ENCODE assay signal across 12 cellular contexts in the genomic region with DNA sequence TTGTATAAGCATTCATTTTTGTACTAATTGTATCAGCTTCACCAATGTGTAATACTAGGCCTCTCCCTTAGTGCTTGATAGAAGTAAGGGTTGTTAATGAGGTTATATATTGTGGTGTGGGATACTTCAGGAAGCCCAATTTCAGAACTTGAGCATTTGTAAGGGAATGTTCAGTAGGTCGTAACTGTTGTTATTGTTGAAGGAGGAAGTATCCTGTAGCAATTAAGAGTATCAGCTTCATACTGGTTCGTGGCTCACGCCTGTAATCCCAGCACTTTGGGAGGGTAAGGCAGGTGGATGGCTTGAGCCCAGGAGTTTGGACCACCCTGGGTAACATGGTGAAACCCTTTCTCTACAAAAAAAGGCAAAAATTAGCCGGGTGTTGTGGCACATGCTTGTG. TPM values are rescaled to one million over a fixed set of nuclear protein-coding genes. Genes with fewer than 3 reads are reported as not detected.
DNase-seq lines count a peak whose midpoint lies in the region; ATAC-seq, FAIRE-seq and TF ChIP-seq lines count a peak whose summit lies in the region.
"Had no signal": no experiment of that assay in that cellular context is flagged by ENCODE, and none has a peak within 500 bp of the region (broad histone marks: within the 10 kb centered on the region; RNA-seq: fewer than 3 reads in every experiment).

No MANE protein-coding gene starts in this region.

- no peak for TF ChIP-seq EP300 in gastroesophageal sphincter (IDR thresholded peaks at IDR 0.05)

- H3K36me3 ChIP-seq in gastroesophageal sphincter (no peaks in the 10 kb centered on the region), small intestine (ENCODE audit: control insufficient read depth in 2 of 2, insufficient read depth in 2 of 2, low read length in 2 of 2) (peaks cover 0 to 3% of the 10 kb centered on the region in 2 donors)

- H3K9me3 Mint-ChIP-seq in HFFc6, result peaks cover 8% of the 10 kb centered on the region
- H3K9me3 Mint-ChIP-seq in activated CD8-positive, alpha-beta T cell treated with anti-CD3 and anti-CD28 coated beads, Interleukin-2, amount 10 ng/mL, durations not matched to agents 7 days and 5 days (ENCODE audit: insufficient read depth), result peaks cover 5% of the 10 kb centered on the region

- peaks cover 14% of the 10 kb centered on the region for H3K36me3 Mint-ChIP-seq in HFFc6 (ENCODE audit: low read depth)
- H3K36me3 Mint-ChIP-seq in activated CD8-positive, alpha-beta T cell treated with anti-CD3 and anti-CD28 coated beads, Interleukin-2, amount 10 ng/mL, durations not matched to agents 7 days and 5 days (ENCODE audit: low read depth), result peaks cover 36% of the 10 kb centered on the region

- no peak overlapping the region; the same call in 1 of the 2 replicates for H3K4me3 Mint-ChIP-seq in HFFc6
- no peak overlapping the region for H3K4me3 Mint-ChIP-seq in activated CD8-positive, alpha-beta T cell treated with anti-CD3 and anti-CD28 coated beads, Interleukin-2, amount 10 ng/mL, durations not matched to agents 7 days and 5 days

- WGBS in gastroesophageal sphincter (ENCODE audit: low coverage in 1 of 2), 2 donors, result 80 to 86% methylated on average over 2 to 4 of the region's 4 CpGs
- 65 to 70% (median 65%) methylated on average over 4 of the region's 4 CpGs for WGBS in small intestine, 3 donors

- H3K4me3 ChIP-seq in gastroesophageal sphincter, result no peak overlapping the region
- H3K4me3 ChIP-seq in small intestine (ENCODE audit: low read depth in 1 of 2, low read length in 2 of 2), result no peak overlapping the region

- TF ChIP-seq CTCF in HFFc6 (IDR thresholded peaks at IDR 0.05) (no peak), gastroesophageal sphincter (IDR thresholded peaks at IDR 0.05) (no peak)

- DNase-seq in HFFc6 (no peak), small intestine (no peak), Kasumi-1 (lab: John Stamatoyannopoulos, UW) (no peak), SKM-1 (lab: John Stamatoyannopoulos, UW; ENCODE audit: unreplicated experiment) (no peak), NCI-H128 (lab: John Stamatoyannopoulos, UW; ENCODE audit: unreplicated experiment) (no peak)
- no peak for DNase-seq in activated CD8-positive, alpha-beta T cell treated with anti-CD3 and anti-CD28 coated beads, Interleukin-2, amount 10 ng/mL, durations not matched to agents 7 days and 5 days
- DNase-seq: DMS153; NCI-H1694 treated with DMSO at 0.1 percent for 48 hours; NK-92 treated with Interleukin-12 subunit alpha and Interleukin-12 subunit beta, amount 100 ng/mL, for 24 hours had no signal

- FAIRE-seq in small intestine (lab: Jason Lieb, UNC), result no peak
- FAIRE-seq: HTR-8/SVneo had no signal

- no peak for ATAC-seq in activated CD8-positive, alpha-beta T cell treated with anti-CD3 and anti-CD28 coated beads, Interleukin-2, amount 10 ng/mL, durations not matched to agents 7 days and 5 days
- no peak for ATAC-seq in gastroesophageal sphincter
- ATAC-seq in GM21786 (IDR thresholded peaks at IDR 0.05; ENCODE audit: unreplicated experiment), result no peak

- H3K27me3 ChIP-seq in gastroesophageal sphincter, result no peaks in the 10 kb centered on the region
- H3K27me3 ChIP-seq in small intestine (ENCODE audit: control insufficient read depth in 2 of 2, insufficient read depth in 2 of 2, low read length in 2 of 2), result no peaks in the 10 kb centered on the region

- peak overlapping the region; percentile 84 for H3K27ac Mint-ChIP-seq in HFFc6
- peak overlapping the region; percentile 15 for H3K27ac Mint-ChIP-seq in activated CD8-positive, alpha-beta T cell treated with anti-CD3 and anti-CD28 coated beads, Interleukin-2, amount 10 ng/mL, durations not matched to agents 7 days and 5 days

- H3K9me3 ChIP-seq in gastroesophageal sphincter (no peaks in the 10 kb centered on the region), small intestine (ENCODE audit: control insufficient read depth, low read depth) (no peaks in the 10 kb centered on the region)

- H3K4me1 Mint-ChIP-seq in HFFc6 (ENCODE audit: low read depth), result peaks cover 79% of the 10 kb centered on the region
- peaks cover 64% of the 10 kb centered on the region for H3K4me1 Mint-ChIP-seq in activated CD8-positive, alpha-beta T cell treated with anti-CD3 and anti-CD28 coated beads, Interleukin-2, amount 10 ng/mL, durations not matched to agents 7 days and 5 days (ENCODE audit: low read depth)

- POLR2A ChIA-PET in activated CD8-positive, alpha-beta T cell treated with anti-CD3 and anti-CD28 coated beads, Interleukin-2, amount 10 ng/mL, durations not matched to agents 7 days and 5 days (lab: Charles Lee), result interaction anchor here (1.8 kb wide), 2 partner anchors 11 to 31 kb away, joined by 4 to 9 read pairs; a partner anchor contains a TSS

- no peak for TF ChIP-seq POLR2A in gastroesophageal sphincter (IDR thresholded peaks at IDR 0.05)

- CTCF ChIA-PET in activated CD8-positive, alpha-beta T cell treated with anti-CD3 and anti-CD28 coated beads, Interleukin-2, amount 10 ng/mL, durations not matched to agents 7 days and 5 days (lab: Charles Lee), result interaction anchor here (0.6 to 3.8 kb wide), 5 partner anchors 10 to 99 kb away, joined by 3 to 15 read pairs (median 4); no protein-coding TSS in a partner anchor

- H3K4me1 ChIP-seq in gastroesophageal sphincter, result peaks cover 12 to 79% (median 37%) of the 10 kb centered on the region in 3 donors
- peaks cover 5 to 44% of the 10 kb centered on the region in 2 donors for H3K4me1 ChIP-seq in small intestine (ENCODE audit: control insufficient read depth in 2 of 2, insufficient read depth in 1 of 2, low read depth in 1 of 2, low read length in 1 of 2)

- H3K27ac ChIP-seq in gastroesophageal sphincter (peak overlapping the region in 3 of 4 donors; percentile 24 to 86 (median 48)), small intestine (ENCODE audit: low read depth in 1 of 2, low read length in 1 of 2) (peak overlapping the region; percentile 46 to 54)

- peaks cover 2% of the 10 kb centered on the region; the same call in 1 of the 2 replicates for H3K27me3 Mint-ChIP-seq in HFFc6 (ENCODE audit: insufficient read depth)
- H3K27me3 Mint-ChIP-seq in activated CD8-positive, alpha-beta T cell treated with anti-CD3 and anti-CD28 coated beads, Interleukin-2, amount 10 ng/mL, durations not matched to agents 7 days and 5 days (ENCODE audit: low read depth), result no peaks in the 10 kb centered on the region

RNA-seq across cellular contexts. Expression of a gene that starts 30.6 kb away (rescaled TPM):
- total RNA-seq in HFFc6 (2021; fragmentation: NEBNext Ultra II Directional; extraction: Animal tissue kit (Norgen Biotek cat#: 25700)), result 100 to 1,000 TPM; 172 to 201 (median 185) TPM
- 100 to 1,000 TPM; 249 to 257 TPM for total RNA-seq in activated CD8-positive, alpha-beta T cell treated with anti-CD3 and anti-CD28 coated beads, Interleukin-2, amount 10 ng/mL, durations not matched to agents 7 days and 5 days
- total RNA-seq in gastroesophageal sphincter, result 100 to 1,000 TPM; 210 to 360 (median 245) TPM
- polyA plus RNA-seq in small intestine, result 10 to 100 TPM; 54.3 to 77.9 (median 61.7) TPM
